11 cellular contexts compared by ENCODE assay signal in genomic region chr9:126611188-126611587, GRCh38. TPM values are rescaled to one million over a fixed set of nuclear protein-coding genes. Genes with fewer than 3 reads are reported as not detected.
DNase-seq lines count a peak whose midpoint lies in the region; TF ChIP-seq lines count a peak whose summit lies in the region.
"Had no signal": no experiment of that assay in that cellular context is flagged by ENCODE, and none has a peak within 500 bp of the region (broad histone marks: within the 10 kb centered on the region; RNA-seq: fewer than 3 reads in every experiment).

No MANE protein-coding gene starts in this region.

- peak overlapping the region in 1 of 8 donors; percentile 43 for H3K27ac Mint-ChIP-seq in CD8-positive, alpha-beta memory T cell
- H3K27ac Mint-ChIP-seq: dendritic cell treated with granulocyte-macrophage colony-stimulating factor and Interleukin-4, amounts not matched to agents 40 ng/mL and 50 ng/mL, for 4 days had no signal

- no peaks in the 10 kb centered on the region for H3K79me2 ChIP-seq in neural cell (replicated peaks; ENCODE audit: insufficient read depth, low read length)

- H3K4me1 Mint-ChIP-seq in CD8-positive, alpha-beta memory T cell: peaks cover 16 to 30% (median 18%) of the 10 kb centered on the region in 3 donors

- no peak for DNase-seq in CD8-positive, alpha-beta memory T cell
- DNase-seq in esophagus muscularis mucosa (ENCODE audit: extremely low spot score): no peak
- no peak for DNase-seq in NCI-H1930 (lab: John Stamatoyannopoulos, UW)
- DNase-seq in SIG-M5 treated with dmso at 0.1 percent for 504 hours (lab: John Stamatoyannopoulos, UW; ENCODE audit: unreplicated experiment): no peak
- no peak for DNase-seq in NK-92 (lab: John Stamatoyannopoulos, UW; ENCODE audit: unreplicated experiment)
- DNase-seq: SHP77 treated with DMSO at 0.1 percent for 48 hours had no signal

- TF ChIP-seq CTCF in esophagus muscularis mucosa (IDR thresholded peaks at IDR 0.05) (no peak), neural cell (IDR thresholded peaks at IDR 0.05; ENCODE audit: poor library complexity, severe bottlenecking) (no peak)

- WGBS in esophagus muscularis mucosa: 2% methylated on average over 12 of the region's 25 CpGs

- TF ChIP-seq POLR2A in esophagus muscularis mucosa (IDR thresholded peaks at IDR 0.05; ENCODE audit: low read depth): no peak

- no peak overlapping the region for H3K4me2 ChIP-seq in neural cell (ENCODE audit: low read length)

- H3F3A ChIP-seq in neural cell (ENCODE audit: insufficient read depth, low read length, poor library complexity, severe bottlenecking): no peaks in the 10 kb centered on the region

- peaks cover 37% of the 10 kb centered on the region for H3K27me3 ChIP-seq in CD8-positive, alpha-beta memory T cell (ENCODE audit: insufficient read depth, low read length, poor library complexity, severe bottlenecking)
- H3K27me3 ChIP-seq in HUES48 (ENCODE audit: control insufficient read depth, insufficient read depth, low read length) (peaks cover 98% of the 10 kb centered on the region), esophagus muscularis mucosa (peaks cover 15 to 84% (median 48%) of the 10 kb centered on the region in 4 donors), neural cell (ENCODE audit: insufficient read depth, low read depth, low read length) (peaks cover 93% of the 10 kb centered on the region)

- CTCF ChIA-PET in CD8-positive, alpha-beta memory T cell (lab: Charles Lee): interaction anchor here (1.0 kb wide), 1 partner anchor 18 kb away, joined by 4 read pairs; no protein-coding TSS in a partner anchor

- H3K9me3 Mint-ChIP-seq in CD8-positive, alpha-beta memory T cell: no peaks in the 10 kb centered on the region
- H3K9me3 Mint-ChIP-seq: dendritic cell treated with granulocyte-macrophage colony-stimulating factor and Interleukin-4, amounts not matched to agents 40 ng/mL and 50 ng/mL, for 4 days had no signal

- H3K9me3 ChIP-seq in CD8-positive, alpha-beta memory T cell (ENCODE audit: low read length): no peaks in the 10 kb centered on the region
- H3K9me3 ChIP-seq in HUES48 (ENCODE audit: control insufficient read depth, insufficient read depth, low read length) (no peaks in the 10 kb centered on the region), esophagus muscularis mucosa (no peaks in the 10 kb centered on the region), neural cell (ENCODE audit: low read length) (no peaks in the 10 kb centered on the region)
- H3K9me3 ChIP-seq: gastrocnemius medialis had no signal

- no peaks in the 10 kb centered on the region for H3K36me3 Mint-ChIP-seq in CD8-positive, alpha-beta memory T cell

- no peak overlapping the region for H3K4me3 ChIP-seq in CD8-positive, alpha-beta memory T cell (ENCODE audit: low read length)
- H3K4me3 ChIP-seq in HUES48 (ENCODE audit: low read depth, low read length): peak overlapping the region; percentile 50
- H3K4me3 ChIP-seq in esophagus muscularis mucosa: peak overlapping the region; percentile 40 to 58 (median 48)
- H3K4me3 ChIP-seq in neural cell (ENCODE audit: low read length): peak overlapping the region; percentile 37
- H3K4me3 ChIP-seq: smooth muscle cell had no signal

- no peaks in the 10 kb centered on the region for H3K36me3 ChIP-seq in CD8-positive, alpha-beta memory T cell (ENCODE audit: insufficient read depth, low read length)
- H3K36me3 ChIP-seq in HUES48 (ENCODE audit: control insufficient read depth, insufficient read depth, low read length): no peaks in the 10 kb centered on the region
- no peaks in the 10 kb centered on the region for H3K36me3 ChIP-seq in esophagus muscularis mucosa
- no peaks in the 10 kb centered on the region for H3K36me3 ChIP-seq in neural cell (ENCODE audit: insufficient read depth, low read length)
- H3K36me3 ChIP-seq: gastrocnemius medialis had no signal

- H4K20me1 ChIP-seq in neural cell (ENCODE audit: insufficient read depth): no peaks in the 10 kb centered on the region

- H3K9ac ChIP-seq in HUES48 (ENCODE audit: low read depth, low read length) (no peak overlapping the region), neural cell (ENCODE audit: low read length) (no peak overlapping the region)

- POLR2A ChIA-PET in CD8-positive, alpha-beta memory T cell (lab: Charles Lee): no interaction called here

- intact Hi-C loops in esophagus muscularis mucosa (cut with DNase I): loop anchor here (5.0 kb wide), 1 partner anchor 171 kb away; no protein-coding TSS in a partner anchor

- H3K9me2 ChIP-seq in neural cell (ENCODE audit: insufficient read depth, low read length): no peaks in the 10 kb centered on the region

- no peak for TF ChIP-seq RAD21 in neural cell (conservative IDR thresholded peaks at IDR 0.05)

- H2AFZ ChIP-seq in neural cell (ENCODE audit: low read depth, low read length): no peak overlapping the region

- peaks cover 61 to 66% of the 10 kb centered on the region in 2 donors for H3K27me3 Mint-ChIP-seq in CD8-positive, alpha-beta memory T cell

- H3K4me3 Mint-ChIP-seq in CD8-positive, alpha-beta memory T cell: peak overlapping the region in 5 of 7 donors; percentile 52 to 69 (median 68)

- no peak overlapping the region for H3K27ac ChIP-seq in CD8-positive, alpha-beta memory T cell (ENCODE audit: low read depth, low read length)
- H3K27ac ChIP-seq in HUES48 (ENCODE audit: low read depth, low read length) (no peak overlapping the region), esophagus muscularis mucosa (replicated peaks in 1 of 4) (no peak overlapping the region), neural cell (ENCODE audit: low read length) (no peak overlapping the region)
- H3K27ac ChIP-seq: gastrocnemius medialis had no signal

- H3K4me1 ChIP-seq in CD8-positive, alpha-beta memory T cell (ENCODE audit: insufficient read depth, low read length): peaks cover 18% of the 10 kb centered on the region
- H3K4me1 ChIP-seq in HUES48 (ENCODE audit: control insufficient read depth, insufficient read depth, low read length) (peaks cover 33% of the 10 kb centered on the region), esophagus muscularis mucosa (peaks cover 34 to 59% (median 53%) of the 10 kb centered on the region in 4 donors)

- TF ChIP-seq EP300 in esophagus muscularis mucosa (IDR thresholded peaks at IDR 0.05): no peak
- TF ChIP-seq EP300 in neural cell (conservative IDR thresholded peaks at IDR 0.05; ENCODE audit: poor library complexity, severe bottlenecking): no peak

TF ChIP-seq in neural cell, 6 proteins besides CTCF, POLR2A, EP300 and RAD21:
- TF ChIP-seq SMC3 (conservative IDR thresholded peaks at IDR 0.05; ENCODE audit: poor library complexity) (no peak), MXI1 (conservative IDR thresholded peaks at IDR 0.05; ENCODE audit: poor library complexity, severe bottlenecking) (no peak), EZH2 (IDR thresholded peaks at IDR 0.05; ENCODE audit: borderline replicate concordance, insufficient read depth, low read length, poor library complexity, severe bottlenecking) (peak; percentile 48), POLR2AphosphoS5 (IDR thresholded peaks at IDR 0.05) (no peak)

RNA-seq across cellular contexts. Expression of gene LMX1B, which starts 2.5 kb away (rescaled TPM):
- total RNA-seq in CD8-positive, alpha-beta memory T cell: not detected
- not detected for polyA plus RNA-seq in CD8-positive, alpha-beta memory T cell
- total RNA-seq in esophagus muscularis mucosa: under 1 TPM; under 0.01 to 0.66 (median 0.24) TPM
- 0.26 TPM in 1 of 2 replicates, not detected in the other for polyA plus RNA-seq in neural cell
- not detected in 2 replicates for polyA minus RNA-seq in neural cell
- total RNA-seq: smooth muscle cell had no signal
- polyA plus RNA-seq: smooth muscle cell had no signal
